ENCODE assay signal across 23 cellular contexts in the genomic region with DNA sequence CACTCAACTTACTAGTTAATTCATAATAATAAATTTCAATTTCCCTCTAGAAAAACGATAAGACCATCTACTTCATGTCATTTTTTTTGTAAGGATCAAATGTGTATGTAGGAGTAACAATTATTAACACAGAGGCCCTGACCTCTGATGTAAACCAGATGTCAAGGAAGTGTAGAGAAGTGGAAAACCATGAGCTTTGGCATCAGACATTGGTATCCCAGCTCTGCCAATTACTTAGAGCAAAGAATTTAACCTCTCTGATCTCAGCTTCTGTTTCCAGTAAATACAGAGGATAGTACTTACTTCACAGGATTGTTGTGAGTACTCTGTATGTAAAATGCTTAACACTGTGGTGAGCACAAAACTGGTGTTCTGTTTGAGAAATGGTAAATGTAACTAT. TPM values are rescaled to one million over a fixed set of nuclear protein-coding genes. Genes with fewer than 3 reads are reported as not detected.
A peak's percentile ranks its signal among the peaks of the same experiment; 100 is the strongest.
DNase-seq lines count a peak whose midpoint lies in the region; ATAC-seq and TF ChIP-seq lines count a peak whose summit lies in the region.
"Had no signal": no experiment of that assay in that cellular context is flagged by ENCODE, and none has a peak within 500 bp of the region (broad histone marks: within the 10 kb centered on the region; RNA-seq: fewer than 3 reads in every experiment).

No MANE protein-coding gene starts in this region.

- H3K27ac Mint-ChIP-seq in mesothelial cell of epicardium (peak overlapping the region; percentile 56), nephron progenitor cell (no peak overlapping the region)

- no peak for ATAC-seq in GM21723 (IDR thresholded peaks at IDR 0.05; ENCODE audit: unreplicated experiment)
- ATAC-seq: activated CD4-positive, CD25-positive, alpha-beta regulatory T cell treated with anti-CD3 and anti-CD28 coated beads, Interleukin-2, amount 50 U/mL, for 24 hours; activated CD8-positive, alpha-beta memory T cell treated with anti-CD3 and anti-CD28 coated beads, Interleukin-2, amount 10 ng/mL, durations not matched to agents 7 days and 5 days; effector memory CD8-positive, alpha-beta T cell; Panc1 had no signal

- peak; percentile 39 for DNase-seq in EL
- peak; percentile 28 for DNase-seq in RPMI7951 (ENCODE audit: low read depth)
- DNase-seq in dermis blood vessel endothelial cell = peak; percentile 49
- no peak for DNase-seq in mesothelial cell of epicardium (ENCODE audit: low spot score in 2 of 2, unreplicated experiment in 2 of 2)
- DNase-seq in nephron progenitor cell = no peak
- DNase-seq in GM10266 (ENCODE audit: extremely low spot score) = no peak
- DNase-seq: activated CD8-positive, alpha-beta memory T cell treated with anti-CD3 and anti-CD28 coated beads, Interleukin-2, amount 10 ng/mL, durations not matched to agents 7 days and 5 days; activated gamma-delta T cell; adrenal gland; C1 segment of cervical spinal cord; effector memory CD8-positive, alpha-beta T cell; foreskin melanocyte; kidney; mammary epithelial cell; NCI-H187; sigmoid colon; stimulated activated CD4-positive, alpha-beta T cell treated with anti-CD3 and anti-CD28 coated beads, Interleukin-1b, Interleukin-23, amount 100 ng/mL, for 48 hours; stimulated activated naive CD4-positive, alpha-beta T cell treated with Interleukin-2 at 50 U/mL for 16 hours; T1000; tibial artery had no signal

- H3K9me3 Mint-ChIP-seq in mesothelial cell of epicardium (peaks cover 8% of the 10 kb centered on the region), nephron progenitor cell (peaks cover 12% of the 10 kb centered on the region)
- H3K9me3 Mint-ChIP-seq: effector memory CD8-positive, alpha-beta T cell had no signal

- H3K36me3 Mint-ChIP-seq in mesothelial cell of epicardium (peaks cover 41% of the 10 kb centered on the region), nephron progenitor cell (ENCODE audit: low read depth) (peaks cover 58% of the 10 kb centered on the region)

- H3K27me3 Mint-ChIP-seq in mesothelial cell of epicardium (ENCODE audit: low read depth) (no peaks in the 10 kb centered on the region), nephron progenitor cell (ENCODE audit: low read depth, poor library complexity) (no peaks in the 10 kb centered on the region)
- H3K27me3 Mint-ChIP-seq: activated CD8-positive, alpha-beta memory T cell treated with anti-CD3 and anti-CD28 coated beads, Interleukin-2, amount 10 ng/mL, durations not matched to agents 7 days and 5 days; effector memory CD8-positive, alpha-beta T cell had no signal

- H3K4me1 Mint-ChIP-seq in mesothelial cell of epicardium (peaks cover 13% of the 10 kb centered on the region), nephron progenitor cell (no peaks in the 10 kb centered on the region)

- TF ChIP-seq CTCF in mesothelial cell of epicardium (IDR thresholded peaks at IDR 0.05; ENCODE audit: unreplicated experiment) (no peak), nephron progenitor cell (IDR thresholded peaks at IDR 0.05) (no peak), GM10266 (IDR thresholded peaks at IDR 0.05; ENCODE audit: control insufficient read depth, insufficient read depth, low read depth, missing control alignments) (no peak)

- no peak overlapping the region for H3K4me3 Mint-ChIP-seq in mesothelial cell of epicardium
- H3K4me3 Mint-ChIP-seq in nephron progenitor cell = no peak overlapping the region
- H3K4me3 Mint-ChIP-seq: activated CD8-positive, alpha-beta memory T cell treated with anti-CD3 and anti-CD28 coated beads, Interleukin-2, amount 10 ng/mL, durations not matched to agents 7 days and 5 days; effector memory CD8-positive, alpha-beta T cell had no signal

RNA-seq across cellular contexts. Expression of a gene that starts 17.5 kb away (rescaled TPM):
- 31.6 and 45.1 TPM in 2 replicates for total RNA-seq in RPMI7951 (2014; rRNA removed; shearing (Covaris generic))
- total RNA-seq in dermis blood vessel endothelial cell = 30.0 and 36.7 TPM in 2 replicates
- 38.5 to 46.2 TPM (median 41.7 TPM) in 3 replicates for total RNA-seq in mesothelial cell of epicardium

RNA-seq across cellular contexts. Expression of a gene that starts 36.1 kb away (rescaled TPM):
- 23.4 and 24.4 TPM in 2 replicates for total RNA-seq in RPMI7951 (2014; rRNA removed; shearing (Covaris generic))
- total RNA-seq in dermis blood vessel endothelial cell = 26.5 and 41.0 TPM in 2 replicates
- 76.3 to 77.8 TPM (median 76.8 TPM) in 3 replicates for total RNA-seq in mesothelial cell of epicardium

Comparison
In these comparisons a context has a peak if more than half of its experiments do, and no peak if none do; other contexts are left out.
1. DNase-seq: peak in EL (single experiment), RPMI7951 (single experiment) and dermis blood vessel endothelial cell (single experiment); none in mesothelial cell of epicardium (0 of 2), nephron progenitor cell (single experiment) and GM10266 (single experiment).